In the genomic region with DNA sequence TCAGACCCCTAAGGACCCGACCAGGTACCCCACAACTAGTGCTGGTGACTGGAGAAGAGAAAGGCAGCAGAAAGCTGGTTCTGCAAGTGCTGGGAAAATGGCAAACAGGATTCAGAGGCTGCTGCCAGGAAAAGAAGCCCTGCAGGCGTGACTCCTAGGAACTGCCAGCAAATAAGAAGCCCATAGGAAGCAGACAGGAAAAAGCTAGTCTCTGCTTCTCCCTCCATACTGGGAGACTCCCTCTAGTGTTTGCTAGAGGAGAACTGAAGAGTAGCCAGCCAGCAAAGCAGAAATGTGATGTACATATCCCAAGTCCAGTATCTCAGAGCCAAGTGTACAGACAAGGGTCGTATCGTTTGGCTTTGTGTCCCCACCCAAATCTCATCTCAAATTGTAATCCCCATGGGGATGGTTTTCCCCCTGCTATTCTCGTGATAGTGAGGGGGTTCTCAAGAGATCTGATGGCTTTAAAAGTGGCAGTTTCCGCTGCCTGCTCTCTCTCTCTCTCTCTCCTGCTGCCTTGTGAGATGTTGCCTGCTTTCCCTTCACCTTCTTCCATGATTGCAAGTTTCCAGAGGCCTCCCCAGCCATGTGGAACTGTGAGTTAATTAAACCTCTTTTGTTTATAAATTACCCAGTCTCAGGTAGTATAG, we compare ENCODE assay signal across 8 cellular contexts. TPM values are rescaled to one million over a fixed set of nuclear protein-coding genes. Genes with fewer than 3 reads are reported as not detected.
DNase-seq lines count a peak whose midpoint lies in the region; ATAC-seq and TF ChIP-seq lines count a peak whose summit lies in the region.

No MANE protein-coding gene starts in this region.

- H3K27ac ChIP-seq in brain microvascular endothelial cell: no peak overlapping the region
- H3K27ac ChIP-seq in effector memory CD4-positive, alpha-beta T cell (ENCODE audit: insufficient read depth, low read length, poor library complexity, severe bottlenecking): no peak overlapping the region

- H3K9me3 ChIP-seq in MG63: no peaks in the 10 kb centered on the region
- no peaks in the 10 kb centered on the region for H3K9me3 ChIP-seq in effector memory CD4-positive, alpha-beta T cell (ENCODE audit: control insufficient read depth, low read length)

- TF ChIP-seq CTCF in brain microvascular endothelial cell (IDR thresholded peaks at IDR 0.05; ENCODE audit: low read depth, low read length, missing control alignments): peak; percentile 83

- DNase-seq in COLO829 (ENCODE audit: low spot score) (peak; percentile 58), MG63 (peak; percentile 60), brain microvascular endothelial cell (peak; percentile 70), iris pigment epithelial cell (ENCODE audit: low read depth) (peak; percentile 39), ureter (ENCODE audit: low spot score) (peak; percentile 43), NCI-H524 treated with DMSO at 0.1 percent for 48 hours (lab: John Stamatoyannopoulos, UW) (no peak)
- no peak for DNase-seq in effector memory CD4-positive, alpha-beta T cell

- ATAC-seq in GM21723 (IDR thresholded peaks at IDR 0.05; ENCODE audit: unreplicated experiment): no peak

- H3K27me3 ChIP-seq in MG63: no peaks in the 10 kb centered on the region
- H3K27me3 ChIP-seq in brain microvascular endothelial cell (replicated peaks): no peaks in the 10 kb centered on the region
- H3K27me3 ChIP-seq in effector memory CD4-positive, alpha-beta T cell (replicated peaks; ENCODE audit: control insufficient read depth, insufficient read depth, low read length, poor library complexity, severe bottlenecking): no peaks in the 10 kb centered on the region

- H3K4me3 ChIP-seq in MG63: no peak overlapping the region
- H3K4me3 ChIP-seq in brain microvascular endothelial cell (ENCODE audit: low read depth, low read length): no peak overlapping the region
- H3K4me3 ChIP-seq in effector memory CD4-positive, alpha-beta T cell (ENCODE audit: insufficient read depth, low read depth, low read length, poor library complexity, severe bottlenecking): no peak overlapping the region

- no peaks in the 10 kb centered on the region for H3K4me1 ChIP-seq in effector memory CD4-positive, alpha-beta T cell (ENCODE audit: control insufficient read depth, insufficient read depth, low read length, poor library complexity, severe bottlenecking)

- H3K36me3 ChIP-seq in MG63 (no peaks in the 10 kb centered on the region), brain microvascular endothelial cell (replicated peaks) (no peaks in the 10 kb centered on the region)
- H3K36me3 ChIP-seq in effector memory CD4-positive, alpha-beta T cell (ENCODE audit: control insufficient read depth, insufficient read depth, low read length): no peaks in the 10 kb centered on the region

- in situ Hi-C loops in brain microvascular endothelial cell (cut with HindIII; ENCODE audit: low pct_ligation_motif_present, low sequenced_read_pairs): no loop called here

RNA-seq across cellular contexts. Expression of gene TUSC1, which starts 38.1 kb away (rescaled TPM):
- 3.2 and 14.7 TPM in 2 replicates for total RNA-seq in MG63 (2014; rRNA removed; shearing (Covaris generic); ENCODE audit: low replicate concordance)
- 13.3 TPM for total RNA-seq in ureter

Comparison
In these comparisons a context has a peak if more than half of its experiments do, and no peak if none do; other contexts are left out.
1. DNase-seq: peak in COLO829 (single experiment), MG63 (single experiment), brain microvascular endothelial cell (single experiment), iris pigment epithelial cell (single experiment) and ureter (single experiment); none in NCI-H524 treated with DMSO at 0.1 percent for 48 hours (single experiment) and effector memory CD4-positive, alpha-beta T cell (0 of 3).